In the genomic region with DNA sequence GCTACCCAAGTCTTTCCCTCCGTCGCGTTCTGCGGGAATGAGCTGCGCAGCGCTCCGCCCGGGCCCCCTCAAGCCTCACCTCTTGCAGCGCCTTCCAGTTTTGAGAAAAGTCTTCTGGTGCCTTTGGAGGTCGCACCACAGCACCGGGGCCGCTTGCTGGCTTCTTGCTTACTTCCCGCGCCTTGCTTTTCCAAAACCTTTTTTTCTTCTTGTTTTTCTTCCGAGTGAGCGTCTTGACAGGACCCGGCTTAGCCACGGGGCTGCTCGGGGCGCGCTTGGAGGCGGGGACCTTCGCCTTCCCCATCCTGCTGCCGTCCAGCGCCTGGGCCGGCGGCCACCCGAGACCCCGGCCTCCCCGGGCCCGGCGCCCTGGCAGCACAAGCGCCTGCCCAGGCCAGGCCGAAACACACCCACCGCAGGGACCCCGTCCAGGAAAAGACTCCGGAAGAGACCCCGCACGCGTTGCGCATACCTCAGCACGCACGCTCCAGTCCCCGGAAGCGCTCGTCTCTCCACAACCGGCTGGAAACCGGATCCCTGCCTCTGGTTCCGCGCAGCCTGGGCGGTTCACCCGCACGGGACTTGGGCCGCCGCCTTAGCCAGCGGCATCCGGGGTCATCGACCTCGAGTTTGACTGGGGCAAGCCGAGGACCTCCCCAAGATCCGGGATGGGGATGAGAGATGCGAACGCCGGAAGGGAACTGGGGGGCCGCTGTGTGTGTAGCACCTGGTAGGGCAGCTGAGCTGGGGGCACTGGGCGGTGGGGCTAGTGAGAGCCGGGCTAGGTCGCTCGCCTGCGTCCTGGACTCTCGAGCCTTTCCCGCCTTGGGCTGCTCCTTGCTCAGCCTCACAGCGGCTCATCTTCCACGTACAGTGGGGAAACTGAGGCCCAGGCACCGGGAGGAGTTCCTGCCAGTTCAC, we compare ENCODE assay signal across 8 cellular contexts. TPM values are rescaled to one million over a fixed set of nuclear protein-coding genes. Genes with fewer than 3 reads are reported as not detected.
DNase-seq lines count a peak whose midpoint lies in the region; ATAC-seq and TF ChIP-seq lines count a peak whose summit lies in the region.

Gene REXO4 (minus strand): TSS at position 470 of the 921 bp plus-strand sequence. CDS start 166 bp downstream, at position 304.

- H3K27ac Mint-ChIP-seq in activated naive CD4-positive, alpha-beta T cell treated with anti-CD3 and anti-CD28 coated beads, Interleukin-2, amount 10 ng/mL, durations not matched to agents 7 days and 5 days, result peak within 1 kb of the TSS; percentile 95

- H3K27ac ChIP-seq in SK-N-MC (peak within 1 kb of the TSS; percentile 94), temporal lobe (ENCODE audit: low read depth, low read length) (peak within 1 kb of the TSS; percentile 55)

- H3K4me3 ChIP-seq in MG63, result peak within 1 kb of the TSS; percentile 85
- H3K4me3 ChIP-seq in SK-N-MC, result peak within 1 kb of the TSS; percentile 84

- peak within 1 kb of the TSS; percentile 95 for H3K9ac ChIP-seq in SK-N-MC (ENCODE audit: insufficient read length)

- CTCF ChIA-PET in activated naive CD4-positive, alpha-beta T cell treated with anti-CD3 and anti-CD28 coated beads, Interleukin-2, amount 10 ng/mL, durations not matched to agents 7 days and 5 days (lab: Charles Lee), result interaction anchor here (1.2 kb wide), 1 partner anchor 69 kb away, joined by 3 read pairs; no protein-coding TSS in a partner anchor

- no peaks in the 10 kb centered on the region for H3K9me3 Mint-ChIP-seq in activated naive CD4-positive, alpha-beta T cell treated with anti-CD3 and anti-CD28 coated beads, Interleukin-2, amount 10 ng/mL, durations not matched to agents 7 days and 5 days

- peak; percentile 96 for ATAC-seq in omental fat pad (ENCODE audit: low FRiP score)

- H3K36me3 Mint-ChIP-seq in activated naive CD4-positive, alpha-beta T cell treated with anti-CD3 and anti-CD28 coated beads, Interleukin-2, amount 10 ng/mL, durations not matched to agents 7 days and 5 days, result peaks cover 17% of the 10 kb centered on the region

- DNase-seq in ELR (ENCODE audit: low read depth) (peak; percentile 96), H4 (ENCODE audit: low spot score) (peak; percentile 73), MG63 (peak; percentile 94), SK-N-MC (ENCODE audit: low read depth, low spot score) (peak; percentile 48), globus pallidus (ENCODE audit: low spot score) (peak; percentile 71), omental fat pad (ENCODE audit: low spot score) (peak; percentile 44)
- DNase-seq in activated naive CD4-positive, alpha-beta T cell treated with anti-CD3 and anti-CD28 coated beads, Interleukin-2, amount 10 ng/mL, durations not matched to agents 7 days and 5 days, result peak; percentile 90

- H3K4me3 Mint-ChIP-seq in activated naive CD4-positive, alpha-beta T cell treated with anti-CD3 and anti-CD28 coated beads, Interleukin-2, amount 10 ng/mL, durations not matched to agents 7 days and 5 days, result peak within 1 kb of the TSS; percentile 81

- H3K27me3 ChIP-seq in MG63, result no peaks in the 10 kb centered on the region

- H3K9me3 ChIP-seq in MG63 (no peaks in the 10 kb centered on the region), SK-N-MC (ENCODE audit: low read depth, low read length) (no peaks in the 10 kb centered on the region)

- TF ChIP-seq CTCF in omental fat pad (IDR thresholded peaks at IDR 0.05), result no peak

- H3K27me3 Mint-ChIP-seq in activated naive CD4-positive, alpha-beta T cell treated with anti-CD3 and anti-CD28 coated beads, Interleukin-2, amount 10 ng/mL, durations not matched to agents 7 days and 5 days, result no peaks in the 10 kb centered on the region

- H3K4me1 Mint-ChIP-seq in activated naive CD4-positive, alpha-beta T cell treated with anti-CD3 and anti-CD28 coated beads, Interleukin-2, amount 10 ng/mL, durations not matched to agents 7 days and 5 days, result peaks cover 58% of the 10 kb centered on the region

- H3K36me3 ChIP-seq in MG63 (peaks cover 35% of the 10 kb centered on the region), SK-N-MC (ENCODE audit: insufficient read depth, low read length) (peaks cover 30% of the 10 kb centered on the region)

RNA-seq across cellular contexts. Expression of gene REXO4, which starts in this region (rescaled TPM):
- 11.5 and 15.8 TPM in 2 replicates for total RNA-seq in H4 (2014; rRNA removed; shearing (Covaris generic))
- total RNA-seq in MG63 (2014; rRNA removed; shearing (Covaris generic); ENCODE audit: low replicate concordance), result 32.8 and 36.0 TPM in 2 replicates
- total RNA-seq in omental fat pad (10 to 100 TPM; 11.5 to 18.1 (median 15.4) TPM), temporal lobe (13.5 TPM)

Comparison
In these comparisons a context has a peak if more than half of its experiments do, and no peak if none do; other contexts are left out.
1. Peak in every context shown above with its lines: DNase-seq, ATAC-seq, H3K4me3 ChIP-seq and H3K27ac ChIP-seq.
2. DNase-seq: peak in every context shown above with its lines; median percentile 96 in ELR; 94 in MG63; 90 in activated naive CD4-positive, alpha-beta T cell treated with anti-CD3 and anti-CD28 coated beads, Interleukin-2, amount 10 ng/mL, durations not matched to agents 7 days and 5 days; 73 in H4; 71 in globus pallidus; 48 in SK-N-MC; 44 in omental fat pad.